22 cellular contexts compared by ENCODE assay signal in genomic region chrX:88416002-88416401, GRCh38.
DNase-seq lines count a peak whose midpoint lies in the region; ATAC-seq, FAIRE-seq and TF ChIP-seq lines count a peak whose summit lies in the region.
"Had no signal": no experiment of that assay in that cellular context is flagged by ENCODE, and none has a peak within 500 bp of the region (broad histone marks: within the 10 kb centered on the region; RNA-seq: fewer than 3 reads in every experiment).

No MANE protein-coding gene starts in this region.

- H3K4me3 ChIP-seq in breast epithelium = no peak overlapping the region
- H3K4me3 ChIP-seq in IMR-90 (ENCODE audit: insufficient read depth, low read depth, low read length) = no peak overlapping the region
- no peak overlapping the region for H3K4me3 ChIP-seq in PC-3 (ENCODE audit: low read length)
- H3K4me3 ChIP-seq in suprapubic skin = no peak overlapping the region
- H3K4me3 ChIP-seq: A549, HAP-1 had no signal

- dilution Hi-C loops in IMR-90 (cut with HindIII; ENCODE audit: low sequenced_read_pairs, unreplicated experiment) = no loop called here

- no peak overlapping the region for H3K4me2 ChIP-seq in IMR-90 (ENCODE audit: low read depth, low read length)
- H3K4me2 ChIP-seq in PC-3 (ENCODE audit: low read length) = no peak overlapping the region
- H3K4me2 ChIP-seq: A549 had no signal

- intact Hi-C loops in MCF 10A (cut with micrococcal nuclease) (no loop called here), breast epithelium (cut with DNase I; ENCODE audit: low total_unique reads) (no loop called here), IMR-90 (cut with micrococcal nuclease) (no loop called here), PC-3 (cut with micrococcal nuclease) (no loop called here)

- H3K9me1 ChIP-seq in IMR-90 (ENCODE audit: insufficient read depth, low read length) = no peaks in the 10 kb centered on the region

- no peak overlapping the region for H2AFZ ChIP-seq in IMR-90 (replicated peaks; ENCODE audit: low read length, poor library complexity)
- H2AFZ ChIP-seq in PC-3 (ENCODE audit: low read length) = no peak overlapping the region

- in situ Hi-C loops in IMR-90 (cut with MboI; ENCODE audit: low sequenced_read_pairs) = no loop called here

- H3K9me3 Mint-ChIP-seq in MCF 10A (ENCODE audit: unreplicated experiment) = no peaks in the 10 kb centered on the region
- H3K9me3 Mint-ChIP-seq: CD4-positive, alpha-beta memory T cell; HFFc6 had no signal

- BruUV-seq in MCF 10A (replicated peaks; lab: Mats Ljungman, UMichigan) (no TSS peak), IMR-90 (replicated peaks; lab: Mats Ljungman, UMichigan) (no TSS peak), PC-3 (replicated peaks; lab: Mats Ljungman, UMichigan) (no TSS peak)

- no peaks in the 10 kb centered on the region for H3K36me3 Mint-ChIP-seq in MCF 10A (ENCODE audit: insufficient read depth, unreplicated experiment)
- H3K36me3 Mint-ChIP-seq: CD4-positive, alpha-beta memory T cell had no signal

- TF ChIP-seq EP300 in suprapubic skin (IDR thresholded peaks at IDR 0.05) = no peak

- TF ChIP-seq CTCF in MCF 10A (IDR thresholded peaks at IDR 0.05; ENCODE audit: unreplicated experiment) (no peak), breast epithelium (IDR thresholded peaks at IDR 0.05) (no peak), IMR-90 (conservative IDR thresholded peaks at IDR 0.05; ENCODE audit: low read depth, low read length) (no peak), PC-3 (conservative IDR thresholded peaks at IDR 0.05; ENCODE audit: low read depth, low read length) (no peak), suprapubic skin (IDR thresholded peaks at IDR 0.05) (no peak), GM10248 (IDR thresholded peaks at IDR 0.05; ENCODE audit: control extremely low read depth, extremely low read depth, low read depth, missing control alignments) (no peak)

- H3K4me3 Mint-ChIP-seq in MCF 10A (ENCODE audit: unreplicated experiment) = no peak overlapping the region
- H3K4me3 Mint-ChIP-seq: CD4-positive, alpha-beta memory T cell; HFFc6 had no signal

- no peaks in the 10 kb centered on the region for H3K79me1 ChIP-seq in IMR-90 (ENCODE audit: low read depth in 1 of 2, low read length in 2 of 2)

- H4K91ac ChIP-seq in IMR-90 (ENCODE audit: insufficient read depth, low read depth, low read length) = no peak overlapping the region

- H2BK15ac ChIP-seq in IMR-90 (ENCODE audit: low read depth, low read length) = no peak overlapping the region

- TF ChIP-seq POLR2A in breast epithelium (IDR thresholded peaks at IDR 0.05) (no peak), IMR-90 (IDR thresholded peaks at IDR 0.05; ENCODE audit: low read depth, low read length) (no peak), suprapubic skin (IDR thresholded peaks at IDR 0.05) (no peak), GM12892 (IDR thresholded peaks at IDR 0.05; ENCODE audit: low read depth, low read length) (no peak)

- H2BK5ac ChIP-seq in IMR-90 (ENCODE audit: low read depth, low read length, poor library complexity, severe bottlenecking) = no peak overlapping the region

- no peak overlapping the region for H3K56ac ChIP-seq in IMR-90 (ENCODE audit: extremely low read depth, insufficient read depth, low read length)

- no peak for FAIRE-seq in GM12892 (lab: Jason Lieb, UNC)
- FAIRE-seq: G401.6, GM12891, H54 had no signal

- CTCF ChIA-PET in MCF 10A (lab: Yijun Ruan, JAX) = no interaction called here
- CTCF ChIA-PET in IMR-90 (lab: Yijun Ruan, JAX) = no interaction called here
- CTCF ChIA-PET in PC-3 (lab: Charles Lee) = no interaction called here
- CTCF ChIA-PET in GM10248 (lab: Yijun Ruan, JAX) = no interaction called here

- no peaks in the 10 kb centered on the region for H3K9me3 ChIP-seq in breast epithelium
- 0 out of 2 replicates have a peak, but pooled peaks cover 2% of the 10 kb centered on the region for H3K9me3 ChIP-seq in IMR-90 (ENCODE audit: control insufficient read depth, insufficient read depth, low read length)
- H3K9me3 ChIP-seq in PC-3 (ENCODE audit: low read length) = no peaks in the 10 kb centered on the region
- no peaks in the 10 kb centered on the region for H3K9me3 ChIP-seq in suprapubic skin
- H3K9me3 ChIP-seq: A549, Caco-2, HAP-1 had no signal

- no peak overlapping the region for H3K14ac ChIP-seq in IMR-90 (replicated peaks; ENCODE audit: low read depth, low read length)

- H3K9ac ChIP-seq in IMR-90 (ENCODE audit: low read depth, low read length) (no peak overlapping the region), PC-3 (ENCODE audit: low read length) (no peak overlapping the region)

- H3K4ac ChIP-seq in IMR-90 (ENCODE audit: low read depth, low read length) = no peak overlapping the region

- H3K27ac Mint-ChIP-seq in MCF 10A (ENCODE audit: low read depth, unreplicated experiment) = no peak overlapping the region
- H3K27ac Mint-ChIP-seq: CD4-positive, alpha-beta memory T cell; HFFc6 had no signal

- no peak overlapping the region for H3K27ac ChIP-seq in breast epithelium
- H3K27ac ChIP-seq in IMR-90 (ENCODE audit: insufficient read depth, low read length) = no peak overlapping the region
- no peak overlapping the region for H3K27ac ChIP-seq in PC-3 (ENCODE audit: low read length)
- H3K27ac ChIP-seq in suprapubic skin = no peak overlapping the region
- H3K27ac ChIP-seq: A549 had no signal

- no peak overlapping the region for H2BK20ac ChIP-seq in IMR-90 (ENCODE audit: low read depth, low read length)

- no peak overlapping the region for H2BK120ac ChIP-seq in IMR-90 (ENCODE audit: low read depth, low read length)

- H3K23ac ChIP-seq in IMR-90 (ENCODE audit: low read depth, low read length) = no peak overlapping the region

- H3K4me1 ChIP-seq in breast epithelium (no peaks in the 10 kb centered on the region), IMR-90 (ENCODE audit: control insufficient read depth, insufficient read depth, low read length) (no peaks in the 10 kb centered on the region), PC-3 (ENCODE audit: insufficient read depth, low read length) (no peaks in the 10 kb centered on the region; the same call in 1 of the 2 replicates), suprapubic skin (no peaks in the 10 kb centered on the region)
- H3K4me1 ChIP-seq: A549, Caco-2, HAP-1 had no signal

- DNase-seq in MCF 10A (ENCODE audit: unreplicated experiment) (peak; percentile 19), breast epithelium (ENCODE audit: low spot score in 2 of 2) (no peak), IMR-90 (no peak), PC-3 (peak; percentile 61), suprapubic skin (ENCODE audit: low spot score in 2 of 2) (no peak), GM12892 (ENCODE audit: insufficient read length) (no peak), GM10248 (ENCODE audit: extremely low spot score) (no peak)
- DNase-seq: 8988T; ACHN; AML-193; C1 segment of cervical spinal cord; Caco-2; CD4-positive, alpha-beta memory T cell; DMS153; DND-41; GOT3; HFFc6 had no signal

- no peaks in the 10 kb centered on the region for H3K4me1 Mint-ChIP-seq in MCF 10A (ENCODE audit: insufficient read depth, unreplicated experiment)
- H3K4me1 Mint-ChIP-seq: CD4-positive, alpha-beta memory T cell had no signal

- H2AK9ac ChIP-seq in IMR-90 (replicated peaks; ENCODE audit: low read depth, low read length, poor library complexity) = no peak overlapping the region

- TF ChIP-seq RAD21 in IMR-90 (IDR thresholded peaks at IDR 0.05; ENCODE audit: low read length) = no peak

- H3K9me2 ChIP-seq in PC-3 (replicated peaks; ENCODE audit: low read length) = no peaks in the 10 kb centered on the region

- no CpG with 5 or more reads among the region's 5 CpGs for WGBS in IMR-90 (ENCODE audit: extremely low coverage in 2 of 2, insufficient read length in 1 of 2), 2 experiments
- WGBS in suprapubic skin = 74% methylated on average over 5 of the region's 5 CpGs

- POLR2A ChIA-PET in MCF 10A (lab: Yijun Ruan, JAX) = no interaction called here
- POLR2A ChIA-PET in IMR-90 (lab: Charles Lee; ENCODE audit: unreplicated experiment) = no interaction called here
- POLR2A ChIA-PET in PC-3 (lab: Charles Lee; ENCODE audit: unreplicated experiment) = no interaction called here
- POLR2A ChIA-PET in GM10248 (lab: Yijun Ruan, JAX) = no interaction called here

- no peak overlapping the region for H2AK5ac ChIP-seq in IMR-90 (ENCODE audit: low read depth, low read length)

- H3K27me3 ChIP-seq in breast epithelium (peaks cover 0 to 10% of the 10 kb centered on the region in 2 donors), IMR-90 (ENCODE audit: control insufficient read depth, insufficient read depth, low read length) (no peaks in the 10 kb centered on the region), PC-3 (ENCODE audit: low read length) (no peaks in the 10 kb centered on the region), suprapubic skin (no peaks in the 10 kb centered on the region)

- H3K79me2 ChIP-seq in PC-3 (ENCODE audit: low read length) = no peaks in the 10 kb centered on the region

- no peaks in the 10 kb centered on the region for H3K27me3 Mint-ChIP-seq in MCF 10A (ENCODE audit: insufficient read depth, unreplicated experiment)
- H3K27me3 Mint-ChIP-seq: CD4-positive, alpha-beta memory T cell had no signal

- ATAC-seq in IMR-90 (ENCODE audit: low read depth) (no peak), PC-3 (peak; percentile 64)
- ATAC-seq: A549 had no signal

- H3F3A ChIP-seq in PC-3 (ENCODE audit: low read length, unreplicated experiment) = no peaks in the 10 kb centered on the region

- no peak overlapping the region for H3K18ac ChIP-seq in IMR-90 (ENCODE audit: low read depth, low read length)

- H4K8ac ChIP-seq in IMR-90 (ENCODE audit: low read depth in 2 of 2, low read length in 2 of 2) = no peak overlapping the region

- H4K20me1 ChIP-seq in IMR-90 (ENCODE audit: insufficient read depth, low read length) (no peaks in the 10 kb centered on the region), PC-3 (ENCODE audit: low read length) (no peaks in the 10 kb centered on the region)

- no peak overlapping the region for H4K5ac ChIP-seq in IMR-90 (ENCODE audit: low read depth, low read length)

- no peaks in the 10 kb centered on the region for H3K36me3 ChIP-seq in breast epithelium
- H3K36me3 ChIP-seq in IMR-90 (ENCODE audit: control insufficient read depth, insufficient read depth, low read length) = no peaks in the 10 kb centered on the region
- no peaks in the 10 kb centered on the region for H3K36me3 ChIP-seq in PC-3 (ENCODE audit: low read depth, low read length)
- H3K36me3 ChIP-seq in suprapubic skin = no peaks in the 10 kb centered on the region
- H3K36me3 ChIP-seq: HAP-1 had no signal

TF ChIP-seq in IMR-90, 13 proteins besides CTCF, POLR2A, EP300 and RAD21 (continues in another document):
- TF ChIP-seq MAFK (IDR thresholded peaks at IDR 0.05; ENCODE audit: low read depth, low read length) (0 out of 2 replicates have a peak, but pooled peaks have one; percentile 18), SMC3 (IDR thresholded peaks at IDR 0.05; ENCODE audit: low read depth, low read length) (no peak), BHLHE40 (IDR thresholded peaks at IDR 0.05; ENCODE audit: low read depth, low read length) (no peak), NFE2L2 (IDR thresholded peaks at IDR 0.05; ENCODE audit: low read depth, low read length) (no peak)

Comparison
In these comparisons a context has a peak if more than half of its experiments do, and no peak if none do; other contexts are left out.
1. DNase-seq: peak in MCF 10A (single experiment) and PC-3 (single experiment); none in breast epithelium (0 of 2), IMR-90 (single experiment), suprapubic skin (0 of 2), GM12892 (single experiment) and GM10248 (single experiment).